In genomic region chrX:112851806-112852205, GRCh38 we compare ENCODE assay signal across 9 cellular contexts. TPM values are rescaled to one million over a fixed set of nuclear protein-coding genes. Genes with fewer than 3 reads are reported as not detected.
DNase-seq lines count a peak whose midpoint lies in the region; ATAC-seq and TF ChIP-seq lines count a peak whose summit lies in the region.
"Had no signal": no experiment of that assay in that cellular context is flagged by ENCODE, and none has a peak within 500 bp of the region (broad histone marks: within the 10 kb centered on the region; RNA-seq: fewer than 3 reads in every experiment).

No MANE protein-coding gene starts in this region.

- H3K4ac ChIP-seq in mesenchymal stem cell (ENCODE audit: low read depth in 1 of 2, low read length in 2 of 2), result no peak overlapping the region

- no peak overlapping the region for H3K27ac Mint-ChIP-seq in endothelial cell (ENCODE audit: unreplicated experiment)

- H3K14ac ChIP-seq in mesenchymal stem cell (ENCODE audit: low read length in 2 of 2), result no peak overlapping the region

- H3F3A ChIP-seq in GM23248 (ENCODE audit: insufficient read depth) (no peaks in the 10 kb centered on the region), MM.1S (ENCODE audit: insufficient read depth, low read length) (peaks cover 19% of the 10 kb centered on the region)

- H3K36me3 Mint-ChIP-seq in endothelial cell (ENCODE audit: low read depth, unreplicated experiment), result no peaks in the 10 kb centered on the region

- H2BK120ac ChIP-seq in mesenchymal stem cell (ENCODE audit: low read depth, low read length), result no peak overlapping the region

- TF ChIP-seq POLR2A in esophagus muscularis mucosa (IDR thresholded peaks at IDR 0.05; ENCODE audit: low read depth), result no peak
- no peak for TF ChIP-seq POLR2A in spleen (IDR thresholded peaks at IDR 0.05)

- DNase-seq in GM23248, result peak; percentile 36
- DNase-seq in MM.1S, result peak; percentile 94
- DNase-seq in mesenchymal stem cell, result peak; percentile 87
- no peak for DNase-seq in esophagus muscularis mucosa (ENCODE audit: extremely low spot score)
- no peak for DNase-seq in HPDE6-E6E7 (ENCODE audit: extremely low spot score)
- DNase-seq in endothelial cell (ENCODE audit: low spot score), result no peak
- no peak for DNase-seq in spleen

- H3K79me1 ChIP-seq in mesenchymal stem cell (replicated peaks; ENCODE audit: low read length, poor library complexity, severe bottlenecking), result no peaks in the 10 kb centered on the region

- no peak overlapping the region for H3K4me2 ChIP-seq in GM23248 (ENCODE audit: unreplicated experiment)
- peak overlapping the region; percentile 53 for H3K4me2 ChIP-seq in MM.1S (ENCODE audit: low read depth, low read length)
- no peak overlapping the region for H3K4me2 ChIP-seq in mesenchymal stem cell (ENCODE audit: low read length, poor library complexity, severe bottlenecking)

- H3K9me3 Mint-ChIP-seq in endothelial cell (ENCODE audit: unreplicated experiment), result no peaks in the 10 kb centered on the region

- no peak overlapping the region for H2AK5ac ChIP-seq in mesenchymal stem cell (ENCODE audit: low read length, severe bottlenecking)

- TF ChIP-seq CTCF in MM.1S (IDR thresholded peaks at IDR 0.05; ENCODE audit: low read length) (no peak), esophagus muscularis mucosa (IDR thresholded peaks at IDR 0.05) (no peak), endothelial cell (IDR thresholded peaks at IDR 0.05; ENCODE audit: unreplicated experiment) (no peak), spleen (IDR thresholded peaks at IDR 0.05 in 8 of 11, conservative IDR thresholded peaks at IDR 0.05 in 3 of 11) (no peak)

- H3K4me3 Mint-ChIP-seq in endothelial cell (ENCODE audit: unreplicated experiment), result no peak overlapping the region

- no peaks in the 10 kb centered on the region for H3K27me3 Mint-ChIP-seq in endothelial cell (ENCODE audit: unreplicated experiment)

- ATAC-seq in GM18517 (IDR thresholded peaks at IDR 0.05; ENCODE audit: unreplicated experiment), result peak; percentile 62
- ATAC-seq: mucosa of descending colon had no signal

- H2BK5ac ChIP-seq in mesenchymal stem cell (ENCODE audit: low read depth, low read length, poor library complexity, severe bottlenecking), result no peak overlapping the region

- H3K27ac ChIP-seq in GM23248 (no peak overlapping the region), MM.1S (ENCODE audit: low read length) (peak overlapping the region; percentile 4; the same call in 1 of the 2 replicates), mesenchymal stem cell (ENCODE audit: low read length, poor library complexity, severe bottlenecking) (no peak overlapping the region), esophagus muscularis mucosa (replicated peaks in 1 of 4) (no peak overlapping the region), spleen (no peak overlapping the region)

- H3K9ac ChIP-seq in GM23248, result no peak overlapping the region
- no peak overlapping the region for H3K9ac ChIP-seq in MM.1S (ENCODE audit: low read length)
- H3K9ac ChIP-seq in mesenchymal stem cell (ENCODE audit: low read length), result no peak overlapping the region

- H3K36me3 ChIP-seq in GM23248 (ENCODE audit: low read depth), result no peaks in the 10 kb centered on the region
- no peaks in the 10 kb centered on the region for H3K36me3 ChIP-seq in MM.1S (replicated peaks; ENCODE audit: insufficient read depth, low read length)
- no peaks in the 10 kb centered on the region for H3K36me3 ChIP-seq in mesenchymal stem cell (ENCODE audit: control insufficient read depth in 1 of 2, insufficient read depth in 2 of 2, low read depth in 1 of 2, low read length in 2 of 2)
- no peaks in the 10 kb centered on the region for H3K36me3 ChIP-seq in esophagus muscularis mucosa
- no peaks in the 10 kb centered on the region for H3K36me3 ChIP-seq in spleen

- no peak overlapping the region for H2BK12ac ChIP-seq in mesenchymal stem cell (ENCODE audit: low read length in 2 of 2)

- H4K8ac ChIP-seq in mesenchymal stem cell (ENCODE audit: low read length), result no peak overlapping the region

- TF ChIP-seq EP300 in esophagus muscularis mucosa (IDR thresholded peaks at IDR 0.05), result no peak

- H3K23ac ChIP-seq in mesenchymal stem cell (ENCODE audit: low read length in 2 of 2), result no peak overlapping the region

- H2BK15ac ChIP-seq in mesenchymal stem cell (ENCODE audit: low read depth, poor library complexity, severe bottlenecking), result no peak overlapping the region

- H3K9me3 ChIP-seq in GM23248 (ENCODE audit: low read depth) (no peaks in the 10 kb centered on the region), MM.1S (replicated peaks; ENCODE audit: insufficient read depth, low read length) (no peaks in the 10 kb centered on the region), mesenchymal stem cell (ENCODE audit: control insufficient read depth, low read length) (no peaks in the 10 kb centered on the region), esophagus muscularis mucosa (no peaks in the 10 kb centered on the region), spleen (no peaks in the 10 kb centered on the region)
- H3K9me3 ChIP-seq: mucosa of descending colon had no signal

- intact Hi-C loops in esophagus muscularis mucosa (cut with DNase I) (no loop called here), spleen (cut with DNase I; ENCODE audit: low total_unique reads) (no loop called here)

- H3K79me2 ChIP-seq in GM23248 (ENCODE audit: insufficient read depth) (no peaks in the 10 kb centered on the region), MM.1S (ENCODE audit: low read length) (no peaks in the 10 kb centered on the region)

- H2AFZ ChIP-seq in GM23248, result no peak overlapping the region
- no peak overlapping the region for H2AFZ ChIP-seq in MM.1S (ENCODE audit: low read length)
- no peak overlapping the region for H2AFZ ChIP-seq in mesenchymal stem cell (ENCODE audit: low read depth, low read length)

- H3K27me3 ChIP-seq in GM23248 (replicated peaks; ENCODE audit: insufficient read depth) (no peaks in the 10 kb centered on the region), MM.1S (replicated peaks; ENCODE audit: insufficient read depth, low read length) (peaks cover 32% of the 10 kb centered on the region), mesenchymal stem cell (ENCODE audit: control insufficient read depth in 1 of 2, insufficient read depth in 1 of 2, low read length in 2 of 2) (peaks cover 0 to 62% of the 10 kb centered on the region in 2 experiments), esophagus muscularis mucosa (no peaks in the 10 kb centered on the region), spleen (replicated peaks in 1 of 7) (peaks cover 0 to 7% (median 0%) of the 10 kb centered on the region in 7 donors)

- H3K4me1 ChIP-seq in GM23248 (ENCODE audit: insufficient read depth) (no peaks in the 10 kb centered on the region), MM.1S (ENCODE audit: low read length) (peaks cover 16% of the 10 kb centered on the region), mesenchymal stem cell (ENCODE audit: control insufficient read depth, insufficient read depth, low read depth, low read length) (no peaks in the 10 kb centered on the region), esophagus muscularis mucosa (no peaks in the 10 kb centered on the region), spleen (peaks cover 0 to 21% (median 9%) of the 10 kb centered on the region in 6 donors)

- WGBS in GM23248 (ENCODE audit: low coverage in 1 of 2, low lambda C conversion rate in 2 of 2, missing lambda C conversion rate in 2 of 2), 2 experiments, result 0% methylated on average over 4 of the region's 4 CpGs
- 6% methylated on average over 3 of the region's 4 CpGs for WGBS in mesenchymal stem cell
- 39% methylated on average over 4 of the region's 4 CpGs for WGBS in esophagus muscularis mucosa
- 7 to 21% (median 13%) methylated on average over 4 of the region's 4 CpGs for WGBS in spleen, 5 donors

- H3K4me3 ChIP-seq in GM23248 (no peak overlapping the region), MM.1S (ENCODE audit: low read length) (no peak overlapping the region), mesenchymal stem cell (ENCODE audit: insufficient read depth in 1 of 2, low read depth in 1 of 2, low read length in 2 of 2) (no peak overlapping the region), esophagus muscularis mucosa (no peak overlapping the region), spleen (no peak overlapping the region)
- H3K4me3 ChIP-seq: mucosa of descending colon had no signal

- in situ Hi-C loops in GM23248 (cut with MboI), result no loop called here

- peaks cover 5% of the 10 kb centered on the region for H3K4me1 Mint-ChIP-seq in endothelial cell (ENCODE audit: unreplicated experiment)

- H3K9me2 ChIP-seq in GM23248 (ENCODE audit: insufficient read depth) (no peaks in the 10 kb centered on the region), MM.1S (replicated peaks; ENCODE audit: insufficient read depth, low read length) (no peaks in the 10 kb centered on the region)

- H4K91ac ChIP-seq in mesenchymal stem cell (ENCODE audit: low read length), result no peak overlapping the region

- H4K20me1 ChIP-seq in GM23248 (ENCODE audit: insufficient read depth) (no peaks in the 10 kb centered on the region), MM.1S (ENCODE audit: insufficient read depth, low read length) (0 out of 2 replicates have a peak, but pooled peaks cover 3% of the 10 kb centered on the region)

- no peak overlapping the region for H3K18ac ChIP-seq in mesenchymal stem cell (ENCODE audit: low read depth in 1 of 2, low read length in 2 of 2)

RNA-seq across cellular contexts. Expression of gene AMOT, which starts 11.2 kb away (rescaled TPM):
- total RNA-seq in GM23248 (2014; rRNA removed; shearing (Covaris generic)), result 1.5 and 2.5 TPM in 2 replicates
- polyA plus RNA-seq in GM23248 (2016; fragmentation: Nextera tagmentation; extraction: Ambion mirVana), result 2.2 and 3.0 TPM in 2 replicates
- polyA plus RNA-seq in mesenchymal stem cell (2013, experiment 1 of 2), result 3.2 TPM
- polyA plus RNA-seq in mesenchymal stem cell (2013, experiment 2 of 2), result 3.6 TPM
- 10 to 100 TPM in 1 of 4 donors, 1 to 10 TPM in 3; 4.5 to 11.1 (median 9.2) TPM for total RNA-seq in esophagus muscularis mucosa
- 31.2 TPM for total RNA-seq in endothelial cell (ENCODE audit: unreplicated experiment)
- 1 to 10 TPM; 3.3 to 8.0 (median 4.6) TPM for total RNA-seq in spleen
- polyA plus RNA-seq in spleen, result under 1 TPM; 0.52 to 0.90 (median 0.52) TPM

Comparison
In these comparisons a context has a peak if more than half of its experiments do, and no peak if none do; other contexts are left out.
1. DNase-seq: peak in GM23248 (single experiment), MM.1S (single experiment) and mesenchymal stem cell (single experiment); none in esophagus muscularis mucosa (single experiment), HPDE6-E6E7 (single experiment), endothelial cell (single experiment) and spleen (single experiment).